1 cellular context compared by ENCODE assay signal in genomic region chr12:106189341-106189740, GRCh38.
TF ChIP-seq lines count a peak whose summit lies in the region.

No MANE protein-coding gene starts in this region.

TF ChIP-seq in K562, 482 proteins besides CTCF, POLR2A, EP300 and RAD21:
- TF ChIP-seq YY1 (IDR thresholded peaks at IDR 0.05; ENCODE audit: borderline replicate concordance in 1 of 3, control insufficient read depth in 1 of 3, extremely low read depth in 1 of 3, insufficient read depth in 3 of 3, insufficient read length in 1 of 3, insufficient replicate concordance in 2 of 3, low read depth in 1 of 3, low read length in 2 of 3) (peak in 1 of 3 experiments; percentile 58), ZBTB34 (CRISPR knock-in tag; IDR thresholded peaks at IDR 0.05) (no peak)
